8 cellular contexts compared by ENCODE assay signal in genomic region chr17:76738468-76738850, GRCh38. TPM values are rescaled to one million over a fixed set of nuclear protein-coding genes. Genes with fewer than 3 reads are reported as not detected.
DNase-seq lines count a peak whose midpoint lies in the region; ATAC-seq and TF ChIP-seq lines count a peak whose summit lies in the region.

No MANE protein-coding gene starts in this region.

- no peak for TF ChIP-seq CTCF in BJ (IDR thresholded peaks at IDR 0.05; ENCODE audit: insufficient read depth, low read depth, low read length)

- no peak for DNase-seq in BJ (ENCODE audit: low read depth)
- peak; percentile 29 for DNase-seq in KBM-7
- no peak for DNase-seq in caudate nucleus (lab: John Stamatoyannopoulos, UW)
- DNase-seq in myocyte (ENCODE audit: low read depth), result peak; percentile 36
- DNase-seq in mesenteric fat pad (ENCODE audit: low spot score), result no peak

- peak overlapping the region; percentile 83 for H3K4me3 ChIP-seq in BJ (ENCODE audit: low read depth, low read length)

- in situ Hi-C loops in KBM-7 (cut with MboI; ENCODE audit: low pct_unique_long_range_greater_than_20kb, low sequenced_read_pairs), result no loop called here

- POLR2A ChIA-PET in BJ (lab: Charles Lee), result no interaction called here

- ATAC-seq in HG02840 (IDR thresholded peaks at IDR 0.05; ENCODE audit: low FRiP score, unreplicated experiment) (no peak), GM18873 (IDR thresholded peaks at IDR 0.05; ENCODE audit: low FRiP score, unreplicated experiment) (no peak), HG02623 (IDR thresholded peaks at IDR 0.05; ENCODE audit: unreplicated experiment) (no peak)

- peaks cover 5% of the 10 kb centered on the region for H3K36me3 ChIP-seq in BJ (ENCODE audit: control insufficient read depth, insufficient read depth, low read length)

- H3K27me3 ChIP-seq in BJ (ENCODE audit: control insufficient read depth, insufficient read depth, low read length), result no peaks in the 10 kb centered on the region

- CTCF ChIA-PET in BJ (lab: Yijun Ruan, JAX), result interaction anchor here (0.8 to 1.4 kb wide), 4 partner anchors 15 to 213 kb away, joined by 3 to 6 read pairs (median 3); partner anchors contain the start of gene MGAT5B

- peak overlapping the region; percentile 100 for H3K27ac ChIP-seq in caudate nucleus (ENCODE audit: low read depth, low read length)

RNA-seq across cellular contexts. Expression of gene MFSD11, which starts 0.5 kb away (rescaled TPM):
- 18.6 and 27.9 TPM in 2 replicates for polyA plus RNA-seq in BJ (2011; rRNA removed)
- polyA minus RNA-seq in BJ (2011; rRNA and poly(A)+ RNA removed), result 16.5 and 18.0 TPM in 2 replicates
- total RNA-seq in myocyte (44.1 and 47.2 TPM in 2 replicates), mesenteric fat pad (23.2 TPM)
- polyA plus RNA-seq in myocyte (2012), result 32.8 TPM

RNA-seq across cellular contexts. Expression of gene SRSF2, which starts 1.3 kb away (rescaled TPM):
- polyA plus RNA-seq in BJ (2011; rRNA removed), result 110 and 130 TPM in 2 replicates
- 52.3 and 58.0 TPM in 2 replicates for polyA minus RNA-seq in BJ (2011; rRNA and poly(A)+ RNA removed)
- total RNA-seq in myocyte (154 and 180 TPM in 2 replicates), mesenteric fat pad (179 TPM)
- polyA plus RNA-seq in myocyte (2012), result 124 TPM

RNA-seq across cellular contexts. Expression of gene METTL23, which starts 11.8 kb away (rescaled TPM):
- polyA plus RNA-seq in BJ (2011; rRNA removed), result 35.0 and 49.8 TPM in 2 replicates
- 4.6 and 8.5 TPM in 2 replicates for polyA minus RNA-seq in BJ (2011; rRNA and poly(A)+ RNA removed)
- total RNA-seq in myocyte, result 34.8 and 35.8 TPM in 2 replicates
- polyA plus RNA-seq in myocyte (2012), result 40.8 TPM
- 32.2 TPM for total RNA-seq in mesenteric fat pad

RNA-seq across cellular contexts. Expression of gene JMJD6, which starts 12.1 kb away (rescaled TPM):
- polyA plus RNA-seq in BJ (2011; rRNA removed), result 12.5 and 17.2 TPM in 2 replicates
- 14.3 and 15.1 TPM in 2 replicates for polyA minus RNA-seq in BJ (2011; rRNA and poly(A)+ RNA removed)
- 22.5 and 33.8 TPM in 2 replicates for total RNA-seq in myocyte
- 31.8 TPM for polyA plus RNA-seq in myocyte (2012)
- 55.3 TPM for total RNA-seq in mesenteric fat pad

RNA-seq across cellular contexts. Expression of gene MXRA7, which starts 27.7 kb away (rescaled TPM):
- 298 and 300 TPM in 2 replicates for polyA plus RNA-seq in BJ (2011; rRNA removed)
- 56.2 and 75.9 TPM in 2 replicates for polyA minus RNA-seq in BJ (2011; rRNA and poly(A)+ RNA removed)
- total RNA-seq in myocyte, result 716 and 760 TPM in 2 replicates
- 625 TPM for polyA plus RNA-seq in myocyte (2012)
- total RNA-seq in mesenteric fat pad, result 193 TPM

Comparison
In these comparisons a context has a peak if more than half of its experiments do, and no peak if none do; other contexts are left out.
1. DNase-seq: peak in KBM-7 (single experiment) and myocyte (single experiment); none in BJ (single experiment), caudate nucleus (0 of 61) and mesenteric fat pad (single experiment).